In the genomic region with DNA sequence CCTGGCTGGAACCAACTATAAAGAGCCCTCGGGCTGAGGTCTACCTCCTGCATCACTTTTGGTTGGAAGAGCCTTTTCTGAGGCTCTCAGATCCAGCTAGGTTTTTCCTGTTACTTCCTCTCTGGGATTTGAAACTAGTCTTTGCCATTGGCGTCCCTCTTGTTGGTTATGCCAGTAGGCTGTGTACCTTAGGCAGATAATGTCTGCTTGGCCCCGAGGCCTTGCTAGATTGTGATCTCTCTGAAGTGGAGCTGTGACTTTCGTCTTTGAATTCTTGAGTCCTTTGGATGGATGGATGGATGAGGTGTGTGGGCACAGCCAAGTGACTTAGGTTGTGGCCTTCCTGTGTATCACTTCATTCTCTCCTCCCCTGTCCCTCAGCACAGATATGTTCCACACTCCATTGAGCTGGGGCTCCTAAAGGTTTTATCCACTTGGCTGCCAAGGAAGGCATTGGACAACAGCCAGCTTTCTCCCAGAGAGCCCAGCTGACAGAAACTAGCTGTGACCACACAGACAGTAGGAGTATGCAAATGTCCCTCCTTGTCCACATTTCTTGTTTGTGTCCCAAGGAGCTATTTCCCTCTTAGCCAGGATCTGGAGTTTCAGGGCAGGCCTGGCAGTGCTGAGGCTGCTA, we compare ENCODE assay signal across 15 cellular contexts. TPM values are rescaled to one million over a fixed set of nuclear protein-coding genes. Genes with fewer than 3 reads are reported as not detected.
DNase-seq lines count a peak whose midpoint lies in the region; ATAC-seq and TF ChIP-seq lines count a peak whose summit lies in the region.
"Had no signal": no experiment of that assay in that cellular context is flagged by ENCODE, and none has a peak within 500 bp of the region (broad histone marks: within the 10 kb centered on the region; RNA-seq: fewer than 3 reads in every experiment).

No MANE protein-coding gene starts in this region.

- ATAC-seq in GM21515 (IDR thresholded peaks at IDR 0.05; ENCODE audit: unreplicated experiment): no peak
- ATAC-seq: A549; natural killer cell treated with Interleukin-12 subunit alpha and Interleukin-12 subunit beta and Interleukin-15 and Interleukin-18, amount 100 ng/mL, for 72 hours; stimulated activated naive B cell treated with anti-CD40 and anti-IgM and Interleukin-4, amounts not matched to agents 10 μg/mL and 1 μg/mL and 100 μg/mL, for 72 hours had no signal

- DNase-seq in NCI-H2196 (lab: John Stamatoyannopoulos, UW; ENCODE audit: unreplicated experiment) (peak; percentile 40), NCI-H2196 treated with DMSO at 0.1 percent for 48 hours (lab: John Stamatoyannopoulos, UW; ENCODE audit: unreplicated experiment) (no peak), amniotic epithelial cell (ENCODE audit: low read depth) (peak; percentile 33), inferior parietal cortex (ENCODE audit: extremely low spot score) (peak; percentile 43), superior temporal gyrus (ENCODE audit: extremely low spot score) (peak; percentile 32), NCI-H524 (lab: John Stamatoyannopoulos, UW) (no peak), type B pancreatic cell (ENCODE audit: extremely low spot score, unreplicated experiment) (no peak)
- DNase-seq: activated naive CD4-positive, alpha-beta T cell treated with Interleukin-2 at 50 U/mL for 16 hours; NCI-H2107; SK-N-SH; stimulated activated naive B cell treated with anti-CD40 and anti-IgM and Interleukin-4, amounts not matched to agents 10 μg/mL and 1 μg/mL and 100 μg/mL, for 72 hours had no signal

- peaks cover 9% of the 10 kb centered on the region for H3K36me3 Mint-ChIP-seq in type B pancreatic cell
- H3K36me3 Mint-ChIP-seq: natural killer cell treated with Interleukin-12 subunit alpha and Interleukin-12 subunit beta and Interleukin-15 and Interleukin-18, amount 100 ng/mL, for 72 hours had no signal

- H3K27ac Mint-ChIP-seq in type B pancreatic cell: no peak overlapping the region
- H3K27ac Mint-ChIP-seq: natural killer cell treated with Interleukin-12 subunit alpha and Interleukin-12 subunit beta and Interleukin-15 and Interleukin-18, amount 100 ng/mL, for 72 hours had no signal

- H3K4me1 Mint-ChIP-seq in type B pancreatic cell (ENCODE audit: unreplicated experiment): no peaks in the 10 kb centered on the region

- H3K9me3 Mint-ChIP-seq in type B pancreatic cell: no peaks in the 10 kb centered on the region
- H3K9me3 Mint-ChIP-seq: natural killer cell treated with Interleukin-12 subunit alpha and Interleukin-12 subunit beta and Interleukin-15 and Interleukin-18, amount 100 ng/mL, for 72 hours; stimulated activated naive B cell treated with anti-CD40 and anti-IgM and Interleukin-4, amounts not matched to agents 10 μg/mL and 1 μg/mL and 100 μg/mL, for 72 hours had no signal

- H3K27me3 Mint-ChIP-seq in type B pancreatic cell: no peaks in the 10 kb centered on the region
- H3K27me3 Mint-ChIP-seq: natural killer cell treated with Interleukin-12 subunit alpha and Interleukin-12 subunit beta and Interleukin-15 and Interleukin-18, amount 100 ng/mL, for 72 hours; stimulated activated naive B cell treated with anti-CD40 and anti-IgM and Interleukin-4, amounts not matched to agents 10 μg/mL and 1 μg/mL and 100 μg/mL, for 72 hours had no signal

- H3K4me3 Mint-ChIP-seq in type B pancreatic cell: no peak overlapping the region
- H3K4me3 Mint-ChIP-seq: natural killer cell treated with Interleukin-12 subunit alpha and Interleukin-12 subunit beta and Interleukin-15 and Interleukin-18, amount 100 ng/mL, for 72 hours; stimulated activated naive B cell treated with anti-CD40 and anti-IgM and Interleukin-4, amounts not matched to agents 10 μg/mL and 1 μg/mL and 100 μg/mL, for 72 hours had no signal

- no peak for TF ChIP-seq CTCF in type B pancreatic cell (conservative IDR thresholded peaks at IDR 0.05)

RNA-seq across cellular contexts. Expression of a gene that starts 7.9 kb away (rescaled TPM):
- total RNA-seq in type B pancreatic cell (ENCODE audit: low replicate concordance): 23.7 and 38.3 TPM in 2 replicates

RNA-seq across cellular contexts. Expression of a gene that starts 8.3 kb away (rescaled TPM):
- total RNA-seq in type B pancreatic cell (ENCODE audit: low replicate concordance): 31.6 and 45.0 TPM in 2 replicates

RNA-seq across cellular contexts. Expression of a gene that starts 13.3 kb away (rescaled TPM):
- 0.70 and 1.0 TPM in 2 replicates for total RNA-seq in type B pancreatic cell (ENCODE audit: low replicate concordance)
- total RNA-seq: glomerular endothelial cell; natural killer cell treated with Interleukin-12 subunit alpha and Interleukin-12 subunit beta and Interleukin-15 and Interleukin-18, amount 100 ng/mL, for 72 hours had no signal

RNA-seq across cellular contexts. Expression of a gene that starts 28.7 kb away (rescaled TPM):
- 156 and 401 TPM in 2 replicates for total RNA-seq in type B pancreatic cell (ENCODE audit: low replicate concordance)

RNA-seq across cellular contexts. Expression of a gene that starts 45.4 kb away (rescaled TPM):
- total RNA-seq in type B pancreatic cell (ENCODE audit: low replicate concordance): 1.1 and 1.3 TPM in 2 replicates
- total RNA-seq: glomerular endothelial cell had no signal

Comparison
In these comparisons a context has a peak if more than half of its experiments do, and no peak if none do; other contexts are left out.
1. DNase-seq: peak in NCI-H2196 (single experiment), amniotic epithelial cell (single experiment), inferior parietal cortex (single experiment) and superior temporal gyrus (single experiment); none in NCI-H2196 treated with DMSO at 0.1 percent for 48 hours (single experiment), NCI-H524 (0 of 2) and type B pancreatic cell (single experiment).